16 cellular contexts compared by ENCODE assay signal in genomic region chr2:215750763-215751162, GRCh38.
A peak's percentile ranks its signal among the peaks of the same experiment; 100 is the strongest.
DNase-seq lines count a peak whose midpoint lies in the region; ATAC-seq and TF ChIP-seq lines count a peak whose summit lies in the region.
"Had no signal": no experiment of that assay in that cellular context is flagged by ENCODE, and none has a peak within 500 bp of the region (broad histone marks: within the 10 kb centered on the region; RNA-seq: fewer than 3 reads in every experiment).

No MANE protein-coding gene starts in this region.

- no peaks in the 10 kb centered on the region for H3K79me1 ChIP-seq in H9 (ENCODE audit: insufficient read depth, low read depth, low read length, poor library complexity, severe bottlenecking)

- H4K91ac ChIP-seq in H9 (ENCODE audit: insufficient read length, low read depth, low read length), result no peak overlapping the region

- no peak overlapping the region for H3K4ac ChIP-seq in H9 (ENCODE audit: low read depth, low read length)

- H3K9me3 Mint-ChIP-seq in activated naive CD4-positive, alpha-beta T cell treated with anti-CD3 and anti-CD28 coated beads, Interleukin-2, amount 50 U/mL, for 24 hours, result no peaks in the 10 kb centered on the region
- no peaks in the 10 kb centered on the region for H3K9me3 Mint-ChIP-seq in H9
- H3K9me3 Mint-ChIP-seq: memory B cell, type B pancreatic cell had no signal

- no peak overlapping the region for H2BK20ac ChIP-seq in H9 (ENCODE audit: low read depth, low read length, poor library complexity, severe bottlenecking)

- H2BK5ac ChIP-seq in H9 (ENCODE audit: insufficient read length, low read length), result no peak overlapping the region

- no peak overlapping the region for H2AFZ ChIP-seq in H9 (ENCODE audit: low read length)

- no peaks in the 10 kb centered on the region for H3K9me3 ChIP-seq in RWPE2 (ENCODE audit: severe bottlenecking)
- no peaks in the 10 kb centered on the region for H3K9me3 ChIP-seq in H9 (ENCODE audit: control insufficient read depth, low read depth, low read length)
- H3K9me3 ChIP-seq: neutrophil had no signal

- H3K23ac ChIP-seq in H9 (ENCODE audit: insufficient read length, low read depth, low read length), result no peak overlapping the region

- H3K27me3 ChIP-seq in RWPE2 (ENCODE audit: insufficient read depth, poor library complexity, severe bottlenecking) (no peaks in the 10 kb centered on the region), brain microvascular endothelial cell (replicated peaks) (no peaks in the 10 kb centered on the region), H9 (ENCODE audit: insufficient read depth, low read length) (no peaks in the 10 kb centered on the region)
- H3K27me3 ChIP-seq: cardiac muscle cell had no signal

- no peak overlapping the region for H3T11ph ChIP-seq in H9 (ENCODE audit: low read length)

- no peak overlapping the region for H2AK5ac ChIP-seq in H9 (ENCODE audit: insufficient read length, low read length)

- H3K27ac Mint-ChIP-seq in activated naive CD4-positive, alpha-beta T cell treated with anti-CD3 and anti-CD28 coated beads, Interleukin-2, amount 50 U/mL, for 24 hours, result no peak overlapping the region
- no peak overlapping the region for H3K27ac Mint-ChIP-seq in H9
- H3K27ac Mint-ChIP-seq: memory B cell, type B pancreatic cell had no signal

- no peak for ATAC-seq in RWPE2 (ENCODE audit: low read depth)
- no peak for ATAC-seq in GM18511 (IDR thresholded peaks at IDR 0.05; ENCODE audit: unreplicated experiment)
- ATAC-seq: Right ventricle myocardium inferior had no signal

- H3K4me3 ChIP-seq in RWPE2 (ENCODE audit: severe bottlenecking) (no peak overlapping the region), brain microvascular endothelial cell (ENCODE audit: low read depth, low read length) (no peak overlapping the region)
- H3K4me3 ChIP-seq: cardiac muscle cell had no signal

- H4K5ac ChIP-seq in H9 (ENCODE audit: insufficient read length, low read depth, low read length), result no peak overlapping the region

- in situ Hi-C loops in brain microvascular endothelial cell (cut with HindIII; ENCODE audit: low pct_ligation_motif_present, low sequenced_read_pairs), result no loop called here

- no peak overlapping the region for H3K56ac ChIP-seq in H9 (ENCODE audit: insufficient read length, low read depth, low read length)

- no peaks in the 10 kb centered on the region for H3K27me3 Mint-ChIP-seq in activated naive CD4-positive, alpha-beta T cell treated with anti-CD3 and anti-CD28 coated beads, Interleukin-2, amount 50 U/mL, for 24 hours
- no peaks in the 10 kb centered on the region; the same call in 1 of the 2 replicates for H3K27me3 Mint-ChIP-seq in H9 (ENCODE audit: low read depth)
- H3K27me3 Mint-ChIP-seq: type B pancreatic cell had no signal

- H3K4me3 Mint-ChIP-seq in activated naive CD4-positive, alpha-beta T cell treated with anti-CD3 and anti-CD28 coated beads, Interleukin-2, amount 50 U/mL, for 24 hours, result peak overlapping the region; percentile 15
- no peak overlapping the region for H3K4me3 Mint-ChIP-seq in H9
- H3K4me3 Mint-ChIP-seq: memory B cell, type B pancreatic cell had no signal

- H4K20me1 ChIP-seq in H9 (ENCODE audit: control insufficient read depth, insufficient read depth, insufficient read length), result no peaks in the 10 kb centered on the region

- no peak overlapping the region for H2BK15ac ChIP-seq in H9 (ENCODE audit: low read depth, low read length)

- H3K4me1 Mint-ChIP-seq in activated naive CD4-positive, alpha-beta T cell treated with anti-CD3 and anti-CD28 coated beads, Interleukin-2, amount 50 U/mL, for 24 hours, result peaks cover 42% of the 10 kb centered on the region
- H3K4me1 Mint-ChIP-seq in H9, result no peaks in the 10 kb centered on the region
- H3K4me1 Mint-ChIP-seq: memory B cell had no signal

- H3K79me2 ChIP-seq in H9 (ENCODE audit: insufficient read depth, low read length), result no peaks in the 10 kb centered on the region

- peak overlapping the region; percentile 14 for H3K27ac ChIP-seq in RWPE2 (ENCODE audit: poor library complexity, severe bottlenecking)
- H3K27ac ChIP-seq in brain microvascular endothelial cell, result peak overlapping the region; percentile 54
- no peak overlapping the region for H3K27ac ChIP-seq in H9 (ENCODE audit: insufficient read length, low read depth, low read length)
- H3K27ac ChIP-seq: cardiac muscle cell, neutrophil had no signal

- no peaks in the 10 kb centered on the region for H3K23me2 ChIP-seq in H9 (ENCODE audit: insufficient read length, low read depth, low read length, poor library complexity, severe bottlenecking)

- no peak overlapping the region for H4K8ac ChIP-seq in H9 (replicated peaks; ENCODE audit: insufficient read length, low read depth, low read length)

- H3K36me3 Mint-ChIP-seq in activated naive CD4-positive, alpha-beta T cell treated with anti-CD3 and anti-CD28 coated beads, Interleukin-2, amount 50 U/mL, for 24 hours, result no peaks in the 10 kb centered on the region
- no peaks in the 10 kb centered on the region; a peak in 1 of 7 replicates for H3K36me3 Mint-ChIP-seq in H9 (ENCODE audit: insufficient read depth in 1 of 3, low read depth in 3 of 3)
- H3K36me3 Mint-ChIP-seq: memory B cell, type B pancreatic cell had no signal

- no CpG with 5 or more reads among the region's 4 CpGs for WGBS in H9 (ENCODE audit: extremely low coverage, insufficient read length, low lambda C conversion rate)

- H3K14ac ChIP-seq in H9 (ENCODE audit: insufficient read depth, low read length), result no peak overlapping the region

- H3K9ac ChIP-seq in H9 (ENCODE audit: extremely low read depth, insufficient read length, low read length), result no peak overlapping the region

- H3K36me3 ChIP-seq in RWPE2 (ENCODE audit: low read depth), result no peaks in the 10 kb centered on the region
- no peaks in the 10 kb centered on the region for H3K36me3 ChIP-seq in brain microvascular endothelial cell (replicated peaks)
- H3K36me3 ChIP-seq: cardiac muscle cell, neutrophil had no signal

- no peak overlapping the region for H3K18ac ChIP-seq in H9 (ENCODE audit: insufficient read length, low read depth, low read length)

- H3K4me2 ChIP-seq in H9 (ENCODE audit: insufficient read depth, insufficient read length, low read length), result no peak overlapping the region

- no peak overlapping the region for H2BK12ac ChIP-seq in H9 (ENCODE audit: insufficient read length, low read depth, low read length)

- H3K4me1 ChIP-seq in RWPE2 (ENCODE audit: insufficient read depth, poor library complexity, severe bottlenecking), result peaks cover 7% of the 10 kb centered on the region
- no peaks in the 10 kb centered on the region for H3K4me1 ChIP-seq in H9 (ENCODE audit: insufficient read depth, low read length)

- no peak overlapping the region for H2BK120ac ChIP-seq in H9 (ENCODE audit: low read depth, low read length, poor library complexity, severe bottlenecking)

- TF ChIP-seq CTCF in RWPE2 (IDR thresholded peaks at IDR 0.05; ENCODE audit: poor library complexity, severe bottlenecking), result no peak
- no peak for TF ChIP-seq CTCF in brain microvascular endothelial cell (IDR thresholded peaks at IDR 0.05; ENCODE audit: low read depth, low read length, missing control alignments)
- TF ChIP-seq CTCF in H9 (conservative IDR thresholded peaks at IDR 0.05), result no peak

- no peak for DNase-seq in activated naive CD4-positive, alpha-beta T cell treated with Interleukin-2 at 50 U/mL for 16 hours
- DNase-seq in RWPE2 (ENCODE audit: low spot score) (no peak), brain microvascular endothelial cell (no peak), pons (ENCODE audit: low spot score) (peak; percentile 36), H9 (no peak)
- DNase-seq in effector CD8-positive, alpha-beta T cell (lab: John Stamatoyannopoulos, UW), result no peak
- DNase-seq: activated CD4-positive, alpha-beta T cell treated with anti-CD3 and anti-CD28 coated beads for 48 hours; activated effector memory CD4-positive, alpha-beta T cell treated with Interleukin-2 at 50 U/mL for 16 hours; NCI-H774 had no signal
